ENCODE assay signal across 7 cellular contexts in the genomic region with DNA sequence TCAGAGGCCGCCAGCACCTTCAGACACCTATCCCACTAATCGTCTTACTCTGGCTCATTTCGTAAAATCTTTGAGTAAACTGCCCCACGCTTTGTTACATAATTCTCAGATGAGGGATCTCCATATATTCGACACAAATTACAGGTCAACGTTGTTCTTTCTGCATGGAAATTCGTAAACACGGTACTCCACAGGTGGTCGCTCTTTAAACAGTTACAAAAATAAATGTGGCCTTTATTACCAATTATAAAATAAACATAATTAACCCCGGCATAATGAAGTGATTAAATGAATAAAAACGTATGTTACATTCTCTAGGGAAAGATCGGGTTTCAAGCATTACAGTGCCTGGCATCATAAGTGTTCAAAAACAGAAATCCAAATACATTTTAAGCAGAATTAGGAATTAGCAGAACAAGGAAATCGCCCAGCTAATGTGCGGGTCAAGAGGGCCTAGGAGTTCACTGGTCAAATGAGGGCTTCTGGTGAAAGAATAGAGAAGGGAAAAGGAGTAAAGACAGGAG. TPM values are rescaled to one million over a fixed set of nuclear protein-coding genes. Genes with fewer than 3 reads are reported as not detected.
DNase-seq lines count a peak whose midpoint lies in the region; ATAC-seq and TF ChIP-seq lines count a peak whose summit lies in the region.

No MANE protein-coding gene starts in this region.

- H3K27me3 ChIP-seq in H7 (ENCODE audit: control insufficient read depth, insufficient read depth, low read length) = no peaks in the 10 kb centered on the region
- H3K27me3 ChIP-seq in SJSA1 (replicated peaks) = no peaks in the 10 kb centered on the region

- no peak overlapping the region for H3K27ac ChIP-seq in SJSA1

- no peaks in the 10 kb centered on the region for H3K9me3 ChIP-seq in SJSA1 (replicated peaks)

- DNase-seq in H7 = peak; percentile 43
- DNase-seq in SJSA1 (ENCODE audit: low read depth in 1 of 2, low spot score in 2 of 2) = no peak
- no peak for DNase-seq in fibroblast of pulmonary artery (ENCODE audit: low read depth)
- no peak for DNase-seq in skeletal muscle cell (ENCODE audit: low read depth)
- DNase-seq in GF-D8 (lab: John Stamatoyannopoulos, UW) = no peak
- no peak for DNase-seq in NOMO-1 treated with DMSO at 0.1 percent for 48 hours (lab: John Stamatoyannopoulos, UW; ENCODE audit: unreplicated experiment)

- H3K36me3 ChIP-seq in H7 (replicated peaks; ENCODE audit: control insufficient read depth, insufficient read depth, low read length) (peaks cover 8% of the 10 kb centered on the region), SJSA1 (peaks cover 75% of the 10 kb centered on the region)

- no peak for TF ChIP-seq CTCF in fibroblast of pulmonary artery (IDR thresholded peaks at IDR 0.05; ENCODE audit: low read length, missing control alignments)

- H3K4me1 ChIP-seq in SJSA1 (replicated peaks) = peaks cover 16% of the 10 kb centered on the region

- ATAC-seq in GM18858 (IDR thresholded peaks at IDR 0.05; ENCODE audit: unreplicated experiment) = no peak

- H3K4me3 ChIP-seq in H7 (ENCODE audit: insufficient read depth, low read depth, low read length) = peak overlapping the region; percentile 94
- peak overlapping the region; percentile 91 for H3K4me3 ChIP-seq in SJSA1
- H3K4me3 ChIP-seq in fibroblast of pulmonary artery (replicated peaks; ENCODE audit: low read depth, low read length) = peak overlapping the region; percentile 80
- peak overlapping the region; percentile 75 for H3K4me3 ChIP-seq in skeletal muscle cell (ENCODE audit: low read depth, low read length)

RNA-seq across cellular contexts. Expression of gene PIP4K2B, which starts 0.9 kb away (rescaled TPM):
- 48.5 and 51.7 TPM in 2 replicates for total RNA-seq in H7 (2014; rRNA removed; shearing (Covaris generic))
- total RNA-seq in SJSA1 (2014; rRNA removed; shearing (Covaris generic)) = 37.0 and 47.9 TPM in 2 replicates

RNA-seq across cellular contexts. Expression of gene CWC25, which starts 24.8 kb away (rescaled TPM):
- total RNA-seq in H7 (2014; rRNA removed; shearing (Covaris generic)) = 8.2 and 9.6 TPM in 2 replicates
- total RNA-seq in SJSA1 (2014; rRNA removed; shearing (Covaris generic)) = 6.6 and 11.3 TPM in 2 replicates

RNA-seq across cellular contexts. Expression of gene PSMB3, which starts 47.8 kb away (rescaled TPM):
- 514 and 530 TPM in 2 replicates for total RNA-seq in H7 (2014; rRNA removed; shearing (Covaris generic))
- total RNA-seq in SJSA1 (2014; rRNA removed; shearing (Covaris generic)) = 297 and 448 TPM in 2 replicates

RNA-seq across cellular contexts. Expression of gene PCGF2, which starts 52.2 kb away (rescaled TPM):
- total RNA-seq in H7 (2014; rRNA removed; shearing (Covaris generic)) = 19.3 and 27.0 TPM in 2 replicates
- 3.6 and 4.2 TPM in 2 replicates for total RNA-seq in SJSA1 (2014; rRNA removed; shearing (Covaris generic))

RNA-seq across cellular contexts. Expression of gene RPL23, which starts 53.2 kb away (rescaled TPM):
- 1,201 and 1,441 TPM in 2 replicates for total RNA-seq in H7 (2014; rRNA removed; shearing (Covaris generic))
- total RNA-seq in SJSA1 (2014; rRNA removed; shearing (Covaris generic)) = 817 and 952 TPM in 2 replicates
